ENCODE assay signal across 8 cellular contexts in the genomic region with DNA sequence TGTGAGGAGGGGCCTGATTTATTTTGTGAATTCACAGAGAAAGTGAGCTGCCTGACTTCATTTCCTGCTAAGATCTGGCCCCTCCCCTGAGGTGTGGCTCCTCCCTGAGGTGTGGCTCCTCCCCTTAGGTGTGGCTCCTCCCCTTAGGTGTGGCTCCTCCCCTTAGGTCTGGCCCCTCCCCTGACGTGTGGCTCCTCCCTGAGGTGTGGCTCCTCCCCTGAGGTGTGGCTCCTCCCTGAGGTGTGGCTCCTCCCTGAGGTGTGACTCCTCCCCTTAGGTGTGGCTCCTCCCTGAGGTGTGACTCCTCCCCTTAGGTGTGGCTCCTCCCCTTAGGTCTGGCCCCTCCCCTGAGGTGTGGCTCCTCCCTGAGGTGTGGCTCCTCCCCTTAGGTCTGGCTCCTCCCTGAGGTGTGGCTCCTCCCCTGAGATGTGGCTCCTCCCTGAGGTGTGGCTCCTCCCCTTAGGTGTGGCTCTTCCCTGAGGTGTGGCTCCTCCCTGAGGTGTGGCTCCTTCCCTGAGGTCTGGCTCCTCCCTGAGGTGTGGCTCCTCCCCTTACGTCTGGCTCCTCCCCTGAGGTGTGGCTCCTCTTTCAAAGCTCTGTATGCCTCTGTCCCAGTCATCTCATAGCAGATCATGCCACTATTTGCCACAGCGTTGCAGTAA. TPM values are rescaled to one million over a fixed set of nuclear protein-coding genes. Genes with fewer than 3 reads are reported as not detected.
A peak's percentile ranks its signal among the peaks of the same experiment; 100 is the strongest.
DNase-seq lines count a peak whose midpoint lies in the region; ATAC-seq and TF ChIP-seq lines count a peak whose summit lies in the region.

No MANE protein-coding gene starts in this region.

- H3K36me3 Mint-ChIP-seq in activated CD4-positive, alpha-beta T cell treated with anti-CD3 and anti-CD28 coated beads, Interleukin-2, amount 10 ng/mL, durations not matched to agents 24 days and 14 days (ENCODE audit: low read depth), result peaks cover 16% of the 10 kb centered on the region
- no peaks in the 10 kb centered on the region for H3K36me3 Mint-ChIP-seq in effector memory CD8-positive, alpha-beta T cell (ENCODE audit: insufficient read depth)

- intact Hi-C loops in activated CD4-positive, alpha-beta T cell treated with anti-CD3 and anti-CD28 coated beads, Interleukin-2, amount 10 ng/mL, durations not matched to agents 24 days and 14 days (cut with micrococcal nuclease), result loop anchor here (1.0 kb wide), 1 partner anchor 27 kb away; the partner anchor contains the start of gene LRRC3
- intact Hi-C loops in esophagus squamous epithelium (cut with DNase I), result loop anchor here (5.0 kb wide), 1 partner anchor 54 kb away; no protein-coding TSS in a partner anchor

- whole genome bisulfite sequencing in esophagus squamous epithelium, 2 donors, result 43 to 46% methylated on average over 3 of the region's 3 CpGs

- peaks cover 12% of the 10 kb centered on the region for H3K9me3 Mint-ChIP-seq in activated CD4-positive, alpha-beta T cell treated with anti-CD3 and anti-CD28 coated beads, Interleukin-2, amount 10 ng/mL, durations not matched to agents 24 days and 14 days
- H3K9me3 Mint-ChIP-seq in effector memory CD8-positive, alpha-beta T cell, result peaks cover 4 to 19% of the 10 kb centered on the region in 2 donors

- peaks cover 0 to 34% (median 0%) of the 10 kb centered on the region in 4 donors for H3K27me3 ChIP-seq in esophagus squamous epithelium

- peaks cover 2% of the 10 kb centered on the region for H3K4me1 Mint-ChIP-seq in activated CD4-positive, alpha-beta T cell treated with anti-CD3 and anti-CD28 coated beads, Interleukin-2, amount 10 ng/mL, durations not matched to agents 24 days and 14 days
- peaks cover 3 to 5% of the 10 kb centered on the region in 2 donors for H3K4me1 Mint-ChIP-seq in effector memory CD8-positive, alpha-beta T cell (ENCODE audit: low read depth in 2 of 2)

- no peaks in the 10 kb centered on the region for H3K27me3 Mint-ChIP-seq in activated CD4-positive, alpha-beta T cell treated with anti-CD3 and anti-CD28 coated beads, Interleukin-2, amount 10 ng/mL, durations not matched to agents 24 days and 14 days
- H3K27me3 Mint-ChIP-seq in effector memory CD8-positive, alpha-beta T cell, result peaks cover 0 to 9% of the 10 kb centered on the region in 2 donors

- no peak for TF ChIP-seq CTCF in esophagus squamous epithelium (IDR thresholded peaks at IDR 0.05)

- peaks cover 0 to 20% (median 0%) of the 10 kb centered on the region in 3 donors for H3K9me3 ChIP-seq in esophagus squamous epithelium

- no peaks in the 10 kb centered on the region for H3K4me1 ChIP-seq in esophagus squamous epithelium

- no peak overlapping the region for H3K4me3 Mint-ChIP-seq in activated CD4-positive, alpha-beta T cell treated with anti-CD3 and anti-CD28 coated beads, Interleukin-2, amount 10 ng/mL, durations not matched to agents 24 days and 14 days
- H3K4me3 Mint-ChIP-seq in effector memory CD8-positive, alpha-beta T cell, result no peak overlapping the region

- H3K27ac Mint-ChIP-seq in activated CD4-positive, alpha-beta T cell treated with anti-CD3 and anti-CD28 coated beads, Interleukin-2, amount 10 ng/mL, durations not matched to agents 24 days and 14 days, result no peak overlapping the region
- no peak overlapping the region for H3K27ac Mint-ChIP-seq in effector memory CD8-positive, alpha-beta T cell

- DNase-seq in D341Med (ENCODE audit: low spot score) (peak; percentile 35), NAMALWA (ENCODE audit: low spot score) (peak; percentile 97), COR-L47 (lab: John Stamatoyannopoulos, UW) (no peak), esophagus squamous epithelium (lab: John Stamatoyannopoulos, UW) (no peak)
- DNase-seq in activated CD4-positive, alpha-beta T cell treated with anti-CD3 and anti-CD28 coated beads, Interleukin-2, amount 10 ng/mL, durations not matched to agents 24 days and 14 days, result peak; percentile 88
- DNase-seq in effector memory CD8-positive, alpha-beta T cell, result peak; percentile 55 to 72 (median 61)
- DNase-seq in stimulated activated CD8-positive, alpha-beta memory T cell treated with anti-CD3 and anti-CD28 coated beads, Interleukin-7, amount 100 ng/mL, for 48 hours (ENCODE audit: extremely low read depth in 1 of 2, low read depth in 1 of 2), result peak; percentile 5 to 29

- ATAC-seq in effector memory CD8-positive, alpha-beta T cell (replicated peaks), result peak; percentile 68
- no peak for ATAC-seq in HG03342 (IDR thresholded peaks at IDR 0.05; ENCODE audit: unreplicated experiment)

- no peak for TF ChIP-seq POLR2A in esophagus squamous epithelium (IDR thresholded peaks at IDR 0.05)

- H3K27ac ChIP-seq in esophagus squamous epithelium, result no peak overlapping the region

- no peak overlapping the region for H3K4me3 ChIP-seq in esophagus squamous epithelium

- no peaks in the 10 kb centered on the region for H3K36me3 ChIP-seq in esophagus squamous epithelium

RNA-seq across cellular contexts. Expression of gene LRRC3, which starts 26.9 kb away (rescaled TPM):
- total RNA-seq in activated CD4-positive, alpha-beta T cell treated with anti-CD3 and anti-CD28 coated beads, Interleukin-2, amount 10 ng/mL, durations not matched to agents 24 days and 14 days, result 2.3 and 2.4 TPM in 2 replicates
- total RNA-seq in esophagus squamous epithelium, result 1 to 10 TPM in 2 of 4 donors, under 1 TPM in 2; 0.57 to 2.9 (median 1.1) TPM

Comparison
In these comparisons a context has a peak if more than half of its experiments do, and no peak if none do; other contexts are left out.
1. DNase-seq: peak in D341Med (single experiment), NAMALWA (single experiment), activated CD4-positive, alpha-beta T cell treated with anti-CD3 and anti-CD28 coated beads, Interleukin-2, amount 10 ng/mL, durations not matched to agents 24 days and 14 days (single experiment), effector memory CD8-positive, alpha-beta T cell (3 of 3) and stimulated activated CD8-positive, alpha-beta memory T cell treated with anti-CD3 and anti-CD28 coated beads, Interleukin-7, amount 100 ng/mL, for 48 hours (2 of 2); none in COR-L47 (single experiment) and esophagus squamous epithelium (single experiment).